8 cellular contexts compared by ENCODE assay signal in genomic region chrX:16870095-16870860, GRCh38. TPM values are rescaled to one million over a fixed set of nuclear protein-coding genes. Genes with fewer than 3 reads are reported as not detected.
DNase-seq lines count a peak whose midpoint lies in the region; ATAC-seq, FAIRE-seq and TF ChIP-seq lines count a peak whose summit lies in the region.

Gene RBBP7 (minus strand): TSS chrX:16870362. CDS start chrX:16870053, 309 bp downstream.

- peak within 1 kb of the TSS; percentile 73 for H3K4me3 ChIP-seq in left ventricle myocardium inferior

- peaks cover 3% of the 10 kb centered on the region for H3K36me3 Mint-ChIP-seq in T-helper 17 cell (ENCODE audit: low read depth)

- H3K36me3 ChIP-seq in left ventricle myocardium inferior, result no peaks in the 10 kb centered on the region

- H3K27ac ChIP-seq in left ventricle myocardium inferior (replicated peaks), result peak within 1 kb of the TSS; percentile 94

- FAIRE-seq in urothelium cell line (lab: Jason Lieb, UNC), result no peak

- H3K27me3 ChIP-seq in left ventricle myocardium inferior (ENCODE audit: low read depth), result no peaks in the 10 kb centered on the region

- H3K9me3 ChIP-seq in T-helper 17 cell (ENCODE audit: control insufficient read depth, low read length, poor library complexity, severe bottlenecking) (no peaks in the 10 kb centered on the region), left ventricle myocardium inferior (replicated peaks) (no peaks in the 10 kb centered on the region)

- peaks cover 46% of the 10 kb centered on the region for H3K4me1 ChIP-seq in left ventricle myocardium inferior

- DNase-seq in GM13977 (ENCODE audit: low spot score), result peak; percentile 97
- peak; percentile 62 for DNase-seq in NCI-H1694 treated with DMSO at 0.1 percent for 48 hours (lab: John Stamatoyannopoulos, UW)
- DNase-seq in T-helper 17 cell, result peak; percentile 85 to 89 (median 88)
- peak; percentile 27 to 97 (median 82) for DNase-seq in amygdala (lab: John Stamatoyannopoulos, UW)
- DNase-seq in left ventricle myocardium inferior, result peak; percentile 90
- DNase-seq in pulmonary artery endothelial cell (ENCODE audit: low read depth, low spot score), result peak; percentile 73
- peak; percentile 82 for DNase-seq in urothelium cell line (ENCODE audit: low spot score)

- peak; percentile 84 for ATAC-seq in HG02870 (IDR thresholded peaks at IDR 0.05; ENCODE audit: unreplicated experiment)
- ATAC-seq in T-helper 17 cell, result peak; percentile 84

- TF ChIP-seq CTCF in GM13977 (IDR thresholded peaks at IDR 0.05; ENCODE audit: extremely low read depth, insufficient read depth, missing control alignments), result no peak
- TF ChIP-seq CTCF in left ventricle myocardium inferior (IDR thresholded peaks at IDR 0.05; ENCODE audit: borderline replicate concordance), result no peak

- peak within 1 kb of the TSS; percentile 99 for H3K4me3 Mint-ChIP-seq in T-helper 17 cell

- H3K27ac Mint-ChIP-seq in T-helper 17 cell, result peak within 1 kb of the TSS; percentile 95

- peaks cover 17% of the 10 kb centered on the region for H3K4me1 Mint-ChIP-seq in T-helper 17 cell

- intact Hi-C loops in left ventricle myocardium inferior (cut with micrococcal nuclease), result no loop called here

- in situ Hi-C loops in GM13977 (cut with MboI; ENCODE audit: low pct_unique_long_range_greater_than_20kb, low sequenced_read_pairs, unreplicated experiment), result no loop called here

- peaks cover 6% of the 10 kb centered on the region for H3K27me3 Mint-ChIP-seq in T-helper 17 cell

RNA-seq across cellular contexts. Expression of gene RBBP7, which starts in this region (rescaled TPM):
- total RNA-seq in T-helper 17 cell (100 to 1,000 TPM; 103 to 105 TPM), left ventricle myocardium inferior (115 TPM), pulmonary artery endothelial cell (174 and 192 TPM in 2 replicates)

Comparison
In these comparisons a context has a peak if more than half of its experiments do, and no peak if none do; other contexts are left out.
1. Peak in every context shown above with its lines: DNase-seq, ATAC-seq, H3K4me3 ChIP-seq and H3K27ac ChIP-seq.